In genomic region chr4:98260579-98261290, GRCh38 we compare ENCODE assay signal across 8 cellular contexts. TPM values are rescaled to one million over a fixed set of nuclear protein-coding genes. Genes with fewer than 3 reads are reported as not detected.
DNase-seq lines count a peak whose midpoint lies in the region; ATAC-seq and TF ChIP-seq lines count a peak whose summit lies in the region.

No MANE protein-coding gene starts in this region.

- peak; percentile 90 for ATAC-seq in GM21423 (IDR thresholded peaks at IDR 0.05; ENCODE audit: unreplicated experiment)

- H3K9ac ChIP-seq in NT2/D1 (ENCODE audit: insufficient read length, low read depth), result peak overlapping the region; percentile 94

- no peaks in the 10 kb centered on the region for H3K36me3 ChIP-seq in NT2/D1 (ENCODE audit: insufficient read depth, insufficient read length, low read length)

- H3K4me3 ChIP-seq in NT2/D1 (ENCODE audit: insufficient read length, low read depth) (peak overlapping the region; percentile 64), epithelial cell of esophagus (ENCODE audit: low read length) (peak overlapping the region; percentile 74)

- no peak for TF ChIP-seq CTCF in epithelial cell of esophagus (IDR thresholded peaks at IDR 0.05; ENCODE audit: insufficient read depth, low read depth, low read length, missing control alignments)

- peaks cover 5% of the 10 kb centered on the region for H3K27me3 ChIP-seq in NT2/D1 (ENCODE audit: insufficient read depth, insufficient read length)

- DNase-seq in DMS 273 treated with DMSO at 0.1 percent for 48 hours (lab: John Stamatoyannopoulos, UW) (peak; percentile 76), HUDEP-2 (lab: John Stamatoyannopoulos, UW; ENCODE audit: unreplicated experiment in 76 of 76) (peak; percentile 15 to 94 (median 88)), NT2/D1 (ENCODE audit: low read depth, low spot score) (peak; percentile 70), activated T-cell treated with anti-CD3 and anti-CD28 coated beads for 24 hours (ENCODE audit: low read depth) (peak; percentile 90), epithelial cell of esophagus (ENCODE audit: low read depth) (peak; percentile 98), mucosa of gallbladder (ENCODE audit: low spot score) (peak; percentile 95)
- DNase-seq in stimulated activated CD8-positive, alpha-beta memory T cell treated with anti-CD3 and anti-CD28 coated beads, Interleukin-4, amount 100 ng/mL, for 1 hour (ENCODE audit: low read depth in 2 of 2, low spot score in 1 of 2), result peak; percentile 74 to 80

- H3K9me3 ChIP-seq in NT2/D1 (ENCODE audit: insufficient read depth, low read length), result no peaks in the 10 kb centered on the region

- H3K4me1 ChIP-seq in NT2/D1 (ENCODE audit: insufficient read depth, insufficient read length), result peaks cover 2% of the 10 kb centered on the region

RNA-seq across cellular contexts. Expression of gene RAP1GDS1, which starts 0.4 kb away (rescaled TPM):
- total RNA-seq in mucosa of gallbladder, result 33.4 TPM

Comparison
In these comparisons a context has a peak if more than half of its experiments do, and no peak if none do; other contexts are left out.
1. Peak in every context shown above with its lines: DNase-seq, ATAC-seq and H3K4me3 ChIP-seq.